Comparison of ENCODE assay signal across 29 cellular contexts in genomic region chr13:107788464-107789165, GRCh38.
"Had no signal": no experiment of that assay in that cellular context is flagged by ENCODE, and none has a peak within 500 bp of the region (broad histone marks: within the 10 kb centered on the region; RNA-seq: fewer than 3 reads in every experiment).

No MANE protein-coding gene starts in this region.

- H3K36me3 ChIP-seq: ascending aorta, breast epithelium, cardiac muscle cell, colonic mucosa, heart left ventricle had no signal

- H3K27me3 ChIP-seq: ascending aorta, breast epithelium, cardiac muscle cell, colonic mucosa, dorsolateral prefrontal cortex, heart left ventricle had no signal

- DNase-seq: activated CD4-positive, alpha-beta memory T cell treated with anti-CD3 and anti-CD28 coated beads, Interleukin-2, amount 10 ng/mL, durations not matched to agents 7 days and 5 days; activated CD4-positive, alpha-beta T cell treated with anti-CD3 and anti-CD28 coated beads for 1 hour; activated CD4-positive, alpha-beta T cell treated with anti-CD3 and anti-CD28 coated beads for 4 hours; activated CD4-positive, alpha-beta T cell treated with anti-CD3 and anti-CD28 coated beads, Interleukin-2, amount 10 ng/mL, durations not matched to agents 7 days and 5 days; activated CD4-positive, alpha-beta T cell treated with anti-CD3 and anti-CD28 coated beads, Interleukin-2, amount 50 U/mL, for 4 hours; activated CD8-positive, alpha-beta memory T cell treated with anti-CD3 and anti-CD28 coated beads, Interleukin-2, amount 50 U/mL, for 48 hours; activated gamma-delta T cell; activated naive CD4-positive, alpha-beta T cell; activated naive CD4-positive, alpha-beta T cell treated with anti-CD3 and anti-CD28 coated beads, Interleukin-2, amount 10 ng/mL, durations not matched to agents 7 days and 5 days; activated naive CD8-positive, alpha-beta T cell treated with anti-CD3 and anti-CD28 coated beads, Interleukin-2, amount 10 ng/mL, durations not matched to agents 7 days and 5 days; activated T-cell treated with anti-CD3 and anti-CD28 coated beads for 4 hours; activated T-cell treated with anti-CD3 and anti-CD28 coated beads, Interleukin-2, amount 50 U/mL, for 24 hours; activated T-cell treated with anti-CD3 and anti-CD28 coated beads, Interleukin-2, amount 50 U/mL, for 72 hours; central memory CD4-positive, alpha-beta T cell; cerebellar nuclear complex; colonic mucosa; dorsolateral prefrontal cortex; effector memory CD4-positive, alpha-beta T cell; endodermal cell; foreskin fibroblast; heart left ventricle; T-helper 2 cell had no signal

- H3K27ac ChIP-seq: ascending aorta, breast epithelium, cardiac muscle cell, colonic mucosa, dorsolateral prefrontal cortex, heart left ventricle, VCaP had no signal

- H3K9me3 ChIP-seq: ascending aorta, breast epithelium, colonic mucosa, heart left ventricle had no signal

- H3K4me1 ChIP-seq: ascending aorta, breast epithelium, colonic mucosa, heart left ventricle had no signal

- ATAC-seq: activated naive CD4-positive, alpha-beta T cell treated with anti-CD3 and anti-CD28 coated beads, Interleukin-2, amount 50 U/mL, for 72 hours; activated T-cell treated with anti-CD3 and anti-CD28 coated beads, Interleukin-2, amount 50 U/mL, for 72 hours; esophagus mucosa; heart left ventricle; WTC11 had no signal

- H3K4me3 ChIP-seq: ascending aorta, breast epithelium, cardiac muscle cell, colonic mucosa, dorsolateral prefrontal cortex, heart left ventricle had no signal
